In genomic region chr19:17215125-17215971, GRCh38 we compare ENCODE assay signal across 1 cellular context.
TF ChIP-seq lines count a peak whose summit lies in the region.

USE1 (plus strand) TSS chr19:17215357; CDS start chr19:17215406, 49 bp downstream.

TF ChIP-seq in HepG2, 621 proteins besides CTCF, POLR2A, EP300 and RAD21 (continued from another document):
- no peak for TF ChIP-seq ZUFSP (CRISPR knock-in tag; IDR thresholded peaks at IDR 0.05; ENCODE audit: borderline replicate concordance)
- TF ChIP-seq ZNF761 (CRISPR knock-in tag; conservative IDR thresholded peaks at IDR 0.05): peak; percentile 29; the same call in 1 of the 2 replicates
- peak; percentile 99 for TF ChIP-seq ELF1 (CRISPR knock-in tag; IDR thresholded peaks at IDR 0.05)
- no peak for TF ChIP-seq RARA (CRISPR knock-in tag; IDR thresholded peaks at IDR 0.05)
- TF ChIP-seq KDM5B (CRISPR knock-in tag; IDR thresholded peaks at IDR 0.05; ENCODE audit: borderline replicate concordance): peak; percentile 94
- TF ChIP-seq MTA1 (CRISPR knock-in tag; IDR thresholded peaks at IDR 0.05; ENCODE audit: borderline replicate concordance): no peak
- TF ChIP-seq NCOA1 (CRISPR knock-in tag; IDR thresholded peaks at IDR 0.05): no peak
- peak; percentile 98 for TF ChIP-seq SAP130 (CRISPR knock-in tag; IDR thresholded peaks at IDR 0.05; ENCODE audit: low read depth)
- 0 out of 2 replicates have a peak, but pooled peaks have one; percentile 7 for TF ChIP-seq ZNF629 (CRISPR knock-in tag; conservative IDR thresholded peaks at IDR 0.05)
- TF ChIP-seq SMYD3 (CRISPR knock-in tag; IDR thresholded peaks at IDR 0.05): no peak
- TF ChIP-seq ZBTB38 (CRISPR knock-in tag; IDR thresholded peaks at IDR 0.05): peak; percentile 20
- no peak for TF ChIP-seq SMARCC2 (IDR thresholded peaks at IDR 0.05)
- no peak for TF ChIP-seq ZSCAN12 (CRISPR knock-in tag; IDR thresholded peaks at IDR 0.05)
- TF ChIP-seq ELF3 (CRISPR knock-in tag; IDR thresholded peaks at IDR 0.05): peak; percentile 91
- TF ChIP-seq BRCA1 (CRISPR knock-in tag; IDR thresholded peaks at IDR 0.05): no peak
- TF ChIP-seq DMTF1 (CRISPR knock-in tag; IDR thresholded peaks at IDR 0.05): no peak
- peak; percentile 46; the same call in 1 of the 2 replicates for TF ChIP-seq NFIC (IDR thresholded peaks at IDR 0.05; ENCODE audit: low read length)
- TF ChIP-seq HBP1 (CRISPR knock-in tag; IDR thresholded peaks at IDR 0.05; ENCODE audit: low read depth): no peak
- no peak for TF ChIP-seq MEIS2 (CRISPR knock-in tag; IDR thresholded peaks at IDR 0.05)
- peak in 1 of 2 experiments; percentile 49; a peak in 1 of 4 replicates for TF ChIP-seq NR2F1 (CRISPR knock-in tag; IDR thresholded peaks at IDR 0.05)
- peak; percentile 51 for TF ChIP-seq PATZ1 (CRISPR knock-in tag; IDR thresholded peaks at IDR 0.05)
- TF ChIP-seq ATM (IDR thresholded peaks at IDR 0.05; ENCODE audit: borderline replicate concordance): no peak
- no peak for TF ChIP-seq POLR2AphosphoS2 (IDR thresholded peaks at IDR 0.05; ENCODE audit: low read depth, low read length)
- no peak for TF ChIP-seq U2AF2 (IDR thresholded peaks at IDR 0.05; ENCODE audit: low read depth, low read length)
- no peak for TF ChIP-seq ZSCAN20 (CRISPR knock-in tag; IDR thresholded peaks at IDR 0.05; ENCODE audit: borderline replicate concordance)
- TF ChIP-seq FLYWCH1 (CRISPR knock-in tag; IDR thresholded peaks at IDR 0.05): no peak
- no peak for TF ChIP-seq ATF6 (CRISPR knock-in tag; conservative IDR thresholded peaks at IDR 0.05)
- TF ChIP-seq TFAP4 (IDR thresholded peaks at IDR 0.05; ENCODE audit: borderline replicate concordance, low read depth): 0 out of 2 replicates have a peak, but pooled peaks have one; percentile 14
- TF ChIP-seq EEA1 (CRISPR knock-in tag; IDR thresholded peaks at IDR 0.05; ENCODE audit: borderline replicate concordance): 0 out of 2 replicates have a peak, but pooled peaks have one; percentile 35
- TF ChIP-seq KMT2A (CRISPR knock-in tag; IDR thresholded peaks at IDR 0.05): peak; percentile 73; the same call in 1 of the 2 replicates
- TF ChIP-seq ZBTB43 (CRISPR knock-in tag; conservative IDR thresholded peaks at IDR 0.05): no peak; the same call in 1 of the 2 replicates
- TF ChIP-seq TP53 (CRISPR knock-in tag; conservative IDR thresholded peaks at IDR 0.05): no peak
- TF ChIP-seq ZFP90 (CRISPR knock-in tag; IDR thresholded peaks at IDR 0.05; ENCODE audit: borderline replicate concordance): no peak
- 0 out of 2 replicates have a peak, but pooled peaks have one; percentile 35 for TF ChIP-seq ZNF329 (CRISPR knock-in tag; IDR thresholded peaks at IDR 0.05; ENCODE audit: low read depth)
- no peak for TF ChIP-seq U2AF1 (optimal IDR thresholded peaks at IDR 0.05; ENCODE audit: low read depth, low read length)
